ENCODE assay signal across 12 cellular contexts in genomic region chr6:16707101-16707783, GRCh38. TPM values are rescaled to one million over a fixed set of nuclear protein-coding genes. Genes with fewer than 3 reads are reported as not detected.
DNase-seq lines count a peak whose midpoint lies in the region; ATAC-seq and TF ChIP-seq lines count a peak whose summit lies in the region.
"Had no signal": no experiment of that assay in that cellular context is flagged by ENCODE, and none has a peak within 500 bp of the region (broad histone marks: within the 10 kb centered on the region; RNA-seq: fewer than 3 reads in every experiment).

No MANE protein-coding gene starts in this region.

- intact Hi-C loops in activated CD4-positive, alpha-beta T cell treated with anti-CD3 and anti-CD28 coated beads, Interleukin-2, amount 10 ng/mL, durations not matched to agents 24 days and 14 days (cut with micrococcal nuclease): no loop called here

- H3K9me3 Mint-ChIP-seq in activated CD4-positive, alpha-beta T cell treated with anti-CD3 and anti-CD28 coated beads, Interleukin-2, amount 10 ng/mL, durations not matched to agents 24 days and 14 days: peaks cover 4% of the 10 kb centered on the region
- peaks cover 4% of the 10 kb centered on the region for H3K9me3 Mint-ChIP-seq in activated T-helper 17 cell treated with anti-CD3 and anti-CD28 coated beads, Interleukin-2, amount 50 U/mL, for 72 hours
- no peaks in the 10 kb centered on the region for H3K9me3 Mint-ChIP-seq in stimulated activated naive CD8-positive, alpha-beta T cell treated with anti-CD3 and anti-CD28 coated beads, Interleukin-15, amount 100 ng/mL, for 72 hours
- H3K9me3 Mint-ChIP-seq: neural crest cell had no signal

- no peaks in the 10 kb centered on the region for H3K27me3 Mint-ChIP-seq in activated CD4-positive, alpha-beta T cell treated with anti-CD3 and anti-CD28 coated beads, Interleukin-2, amount 10 ng/mL, durations not matched to agents 24 days and 14 days
- H3K27me3 Mint-ChIP-seq in activated T-helper 17 cell treated with anti-CD3 and anti-CD28 coated beads, Interleukin-2, amount 50 U/mL, for 72 hours: no peaks in the 10 kb centered on the region
- H3K27me3 Mint-ChIP-seq in stimulated activated naive CD8-positive, alpha-beta T cell treated with anti-CD3 and anti-CD28 coated beads, Interleukin-15, amount 100 ng/mL, for 72 hours: no peaks in the 10 kb centered on the region

- TF ChIP-seq POLR2A in erythroblast (IDR thresholded peaks at IDR 0.05; ENCODE audit: low read length): no peak

- peaks cover 52% of the 10 kb centered on the region for H3K4me1 Mint-ChIP-seq in activated CD4-positive, alpha-beta T cell treated with anti-CD3 and anti-CD28 coated beads, Interleukin-2, amount 10 ng/mL, durations not matched to agents 24 days and 14 days
- peaks cover 55% of the 10 kb centered on the region for H3K4me1 Mint-ChIP-seq in activated T-helper 17 cell treated with anti-CD3 and anti-CD28 coated beads, Interleukin-2, amount 50 U/mL, for 72 hours
- peaks cover 77% of the 10 kb centered on the region for H3K4me1 Mint-ChIP-seq in stimulated activated naive CD8-positive, alpha-beta T cell treated with anti-CD3 and anti-CD28 coated beads, Interleukin-15, amount 100 ng/mL, for 72 hours

- peak overlapping the region; percentile 11 for H3K4me3 Mint-ChIP-seq in activated CD4-positive, alpha-beta T cell treated with anti-CD3 and anti-CD28 coated beads, Interleukin-2, amount 10 ng/mL, durations not matched to agents 24 days and 14 days
- H3K4me3 Mint-ChIP-seq in activated T-helper 17 cell treated with anti-CD3 and anti-CD28 coated beads, Interleukin-2, amount 50 U/mL, for 72 hours: peak overlapping the region; percentile 78
- peak overlapping the region; percentile 41 to 53 for H3K4me3 Mint-ChIP-seq in stimulated activated naive CD8-positive, alpha-beta T cell treated with anti-CD3 and anti-CD28 coated beads, Interleukin-15, amount 100 ng/mL, for 72 hours
- H3K4me3 Mint-ChIP-seq: neural crest cell had no signal

- peak overlapping the region; percentile 79 for H3K27ac Mint-ChIP-seq in activated CD4-positive, alpha-beta T cell treated with anti-CD3 and anti-CD28 coated beads, Interleukin-2, amount 10 ng/mL, durations not matched to agents 24 days and 14 days
- peak overlapping the region; percentile 74 for H3K27ac Mint-ChIP-seq in activated T-helper 17 cell treated with anti-CD3 and anti-CD28 coated beads, Interleukin-2, amount 50 U/mL, for 72 hours
- H3K27ac Mint-ChIP-seq in stimulated activated naive CD8-positive, alpha-beta T cell treated with anti-CD3 and anti-CD28 coated beads, Interleukin-15, amount 100 ng/mL, for 72 hours: peak overlapping the region in 1 of 2 donors; percentile 5

- peak; percentile 48 for ATAC-seq in HG03159 (IDR thresholded peaks at IDR 0.05; ENCODE audit: unreplicated experiment)
- no peak for ATAC-seq in activated T-helper 17 cell treated with anti-CD3 and anti-CD28 coated beads, Interleukin-2, amount 50 U/mL, for 72 hours (replicated peaks)
- no peak for ATAC-seq in stimulated activated naive CD8-positive, alpha-beta T cell treated with anti-CD3 and anti-CD28 coated beads, Interleukin-15, amount 100 ng/mL, for 72 hours
- ATAC-seq in HG02938 (IDR thresholded peaks at IDR 0.05; ENCODE audit: unreplicated experiment): no peak
- no peak for ATAC-seq in HG02763 (IDR thresholded peaks at IDR 0.05; ENCODE audit: unreplicated experiment)

- DNase-seq in activated CD4-positive, alpha-beta T cell treated with anti-CD3 and anti-CD28 coated beads, Interleukin-2, amount 10 ng/mL, durations not matched to agents 24 days and 14 days: peak; percentile 61
- DNase-seq in activated CD4-positive, alpha-beta T cell treated with anti-CD3 and anti-CD28 coated beads, Interleukin-2, amount 50 U/mL, for 1 hour: no peak
- no peak for DNase-seq in stimulated activated naive CD8-positive, alpha-beta T cell treated with anti-CD3 and anti-CD28 coated beads, Interleukin-15, amount 100 ng/mL, for 72 hours
- no peak for DNase-seq in erythroblast (lab: John Stamatoyannopoulos, UW)
- DNase-seq: kidney, NCI-H187 treated with DMSO at 0.1 percent for 48 hours, T1000 had no signal

- H3K36me3 Mint-ChIP-seq in activated CD4-positive, alpha-beta T cell treated with anti-CD3 and anti-CD28 coated beads, Interleukin-2, amount 10 ng/mL, durations not matched to agents 24 days and 14 days (ENCODE audit: low read depth): peaks cover 23% of the 10 kb centered on the region
- peaks cover 11% of the 10 kb centered on the region for H3K36me3 Mint-ChIP-seq in activated T-helper 17 cell treated with anti-CD3 and anti-CD28 coated beads, Interleukin-2, amount 50 U/mL, for 72 hours (ENCODE audit: low read depth)

RNA-seq across cellular contexts. Expression of gene ATXN1, which starts 54.0 kb away (rescaled TPM):
- total RNA-seq in activated CD4-positive, alpha-beta T cell treated with anti-CD3 and anti-CD28 coated beads, Interleukin-2, amount 10 ng/mL, durations not matched to agents 24 days and 14 days: 62.4 and 70.0 TPM in 2 replicates
- total RNA-seq in activated T-helper 17 cell treated with anti-CD3 and anti-CD28 coated beads, Interleukin-2, amount 50 U/mL, for 72 hours: 100 to 1,000 TPM in 1 of 2 donors, 10 to 100 TPM in 1; 41.0 to 115 TPM

Comparison
In these comparisons a context has a peak if more than half of its experiments do, and no peak if none do; other contexts are left out.
1. H3K4me3 Mint-ChIP-seq: peak in every context shown above with its lines; median percentile 78 in activated T-helper 17 cell treated with anti-CD3 and anti-CD28 coated beads, Interleukin-2, amount 50 U/mL, for 72 hours; 47 in stimulated activated naive CD8-positive, alpha-beta T cell treated with anti-CD3 and anti-CD28 coated beads, Interleukin-15, amount 100 ng/mL, for 72 hours; 11 in activated CD4-positive, alpha-beta T cell treated with anti-CD3 and anti-CD28 coated beads, Interleukin-2, amount 10 ng/mL, durations not matched to agents 24 days and 14 days.